ENCODE assay signal across 8 cellular contexts in genomic region chr14:76844223-76844622, GRCh38. TPM values are rescaled to one million over a fixed set of nuclear protein-coding genes. Genes with fewer than 3 reads are reported as not detected.
DNase-seq lines count a peak whose midpoint lies in the region; ATAC-seq and TF ChIP-seq lines count a peak whose summit lies in the region.

No MANE protein-coding gene starts in this region.

- H3K4me3 ChIP-seq in AG04450 (ENCODE audit: low read depth, low read length) (no peak overlapping the region), fibroblast of the aortic adventitia (ENCODE audit: low read depth, low read length) (no peak overlapping the region)

- POLR2A ChIA-PET in AG04450 (lab: Yijun Ruan, JAX): no interaction called here

- DNase-seq in AG04450 (ENCODE audit: low read depth, low spot score): no peak
- peak; percentile 28 for DNase-seq in NCI-H2029 (lab: John Stamatoyannopoulos, UW)
- peak; percentile 79 for DNase-seq in activated CD8-positive, alpha-beta memory T cell treated with anti-CD3 and anti-CD28 coated beads, Interleukin-2, amount 50 U/mL, for 48 hours
- peak; percentile 33 for DNase-seq in fibroblast of the aortic adventitia (ENCODE audit: low read depth)
- peak; percentile 50 for DNase-seq in stimulated activated CD4-positive, alpha-beta T cell treated with anti-CD3 and anti-CD28 coated beads, Interleukin-12 subunit alpha, Interleukin-12 subunit beta, amount 100 ng/mL, for 4 hours
- DNase-seq in NCI-H345 (lab: John Stamatoyannopoulos, UW): no peak
- DNase-seq in OCI-M2 (lab: John Stamatoyannopoulos, UW; ENCODE audit: unreplicated experiment): no peak

- no peak overlapping the region for H3K27ac ChIP-seq in AG04450 (ENCODE audit: low read depth, low read length)

- ATAC-seq in HG02870 (IDR thresholded peaks at IDR 0.05; ENCODE audit: unreplicated experiment): no peak

- H3K9me3 ChIP-seq in AG04450 (ENCODE audit: control insufficient read depth, insufficient read depth, low read length): no peaks in the 10 kb centered on the region

- no peaks in the 10 kb centered on the region for H3K27me3 ChIP-seq in AG04450 (ENCODE audit: control insufficient read depth, insufficient read depth, low read length)

- CTCF ChIA-PET in AG04450 (lab: Charles Lee): no interaction called here

- TF ChIP-seq CTCF in AG04450 (IDR thresholded peaks at IDR 0.05; ENCODE audit: low read depth, low read length): peak; percentile 24
- peak; percentile 24 for TF ChIP-seq CTCF in fibroblast of the aortic adventitia (IDR thresholded peaks at IDR 0.05; ENCODE audit: insufficient read depth, low read length)

RNA-seq across cellular contexts. Expression of gene LRRC74A, which starts 18.0 kb away (rescaled TPM):
- polyA plus RNA-seq in AG04450 (2011; rRNA removed): not detected in 2 replicates
- not detected in 2 replicates for polyA minus RNA-seq in AG04450 (2011; rRNA and poly(A)+ RNA removed)
- not detected in 2 replicates for total RNA-seq in fibroblast of the aortic adventitia (ENCODE audit: low replicate concordance)

RNA-seq across cellular contexts. Expression of gene ANGEL1, which starts 31.5 kb away (rescaled TPM):
- 12.8 and 13.1 TPM in 2 replicates for polyA plus RNA-seq in AG04450 (2011; rRNA removed)
- polyA minus RNA-seq in AG04450 (2011; rRNA and poly(A)+ RNA removed): 13.4 and 14.8 TPM in 2 replicates
- total RNA-seq in fibroblast of the aortic adventitia (ENCODE audit: low replicate concordance): 5.8 and 6.7 TPM in 2 replicates

Comparison
In these comparisons a context has a peak if more than half of its experiments do, and no peak if none do; other contexts are left out.
1. DNase-seq: peak in NCI-H2029 (single experiment), activated CD8-positive, alpha-beta memory T cell treated with anti-CD3 and anti-CD28 coated beads, Interleukin-2, amount 50 U/mL, for 48 hours (single experiment), fibroblast of the aortic adventitia (single experiment) and stimulated activated CD4-positive, alpha-beta T cell treated with anti-CD3 and anti-CD28 coated beads, Interleukin-12 subunit alpha, Interleukin-12 subunit beta, amount 100 ng/mL, for 4 hours (single experiment); none in AG04450 (single experiment), NCI-H345 (single experiment) and OCI-M2 (single experiment).